In the genomic region with DNA sequence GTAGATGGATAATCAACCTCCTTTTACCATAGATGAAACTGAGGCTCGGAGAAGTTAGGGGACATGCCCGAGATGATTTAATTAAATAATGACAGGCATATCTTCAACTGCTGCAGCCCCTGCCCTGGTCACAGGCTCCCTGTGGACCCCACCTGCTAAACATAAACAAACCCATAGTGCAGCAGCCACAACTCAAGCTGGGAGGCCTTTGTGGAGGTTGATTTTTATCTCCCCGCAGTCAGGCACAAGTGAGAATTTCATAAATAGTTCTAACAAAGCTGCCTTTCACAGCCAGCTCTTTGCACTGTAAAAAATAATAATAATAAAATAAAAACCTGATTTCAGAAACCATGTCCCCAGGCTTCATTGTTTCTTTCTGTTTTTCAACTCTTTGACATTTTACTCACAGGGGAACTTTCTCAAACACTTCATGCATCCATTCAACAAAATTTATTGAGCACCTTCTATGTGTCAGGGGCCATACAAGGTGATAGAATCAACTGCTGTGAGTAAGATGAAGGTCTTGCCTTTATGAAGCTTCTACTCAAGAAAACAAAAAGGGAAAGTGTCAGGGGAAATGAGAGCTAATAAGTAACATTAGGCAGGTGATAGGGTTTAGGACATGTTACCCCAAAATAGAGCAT, we compare ENCODE assay signal across 20 cellular contexts.
DNase-seq lines count a peak whose midpoint lies in the region; ATAC-seq and TF ChIP-seq lines count a peak whose summit lies in the region.
"Had no signal": no experiment of that assay in that cellular context is flagged by ENCODE, and none has a peak within 500 bp of the region (broad histone marks: within the 10 kb centered on the region; RNA-seq: fewer than 3 reads in every experiment).

No MANE protein-coding gene starts in this region.

- no peaks in the 10 kb centered on the region for H3K36me3 ChIP-seq in Loucy (ENCODE audit: insufficient read depth, low read length)

- no peak overlapping the region for H2AFZ ChIP-seq in Loucy (ENCODE audit: low read length)

- no peak for TF ChIP-seq CTCF in Loucy (conservative IDR thresholded peaks at IDR 0.05; ENCODE audit: low read length)

- DNase-seq in NCI-H146 (lab: John Stamatoyannopoulos, UW), result peak; percentile 25
- DNase-seq in NCI-H146 treated with DMSO at 0.1 percent for 48 hours (lab: John Stamatoyannopoulos, UW; ENCODE audit: unreplicated experiment), result no peak
- peak; percentile 14 for DNase-seq in SK-N-DZ (ENCODE audit: low spot score)
- DNase-seq in DMS114 treated with DMSO at 0.1 percent for 48 hours (lab: John Stamatoyannopoulos, UW; ENCODE audit: unreplicated experiment), result no peak
- DNase-seq in COLO668 (lab: John Stamatoyannopoulos, UW; ENCODE audit: unreplicated experiment), result no peak
- DNase-seq: Calu3, GM23248, KBM-7, NCI-H1436, NCI-H2081, NCI-H2171 treated with DMSO at 0.1 percent for 48 hours, NCI-H446 treated with DMSO at 0.1 percent for 48 hours, NCI-H774, PC-3, RPMI8226, SIG-M5 had no signal

- no peaks in the 10 kb centered on the region for H4K20me1 ChIP-seq in Loucy (ENCODE audit: insufficient read depth, low read length, poor library complexity, severe bottlenecking)

- no peaks in the 10 kb centered on the region for H3F3A ChIP-seq in Loucy (ENCODE audit: low read depth)

- H3K79me2 ChIP-seq in Loucy (ENCODE audit: insufficient read depth, low read length), result no peaks in the 10 kb centered on the region

- H3K9ac ChIP-seq in Loucy (ENCODE audit: low read depth, low read length, poor library complexity, severe bottlenecking), result no peak overlapping the region
- H3K9ac ChIP-seq: GM23248 had no signal

- no peaks in the 10 kb centered on the region for H3K27me3 ChIP-seq in Loucy (ENCODE audit: insufficient read depth, low read length, poor library complexity, severe bottlenecking)

- H3K9me3 ChIP-seq in Loucy (ENCODE audit: insufficient read depth, low read depth, low read length), result no peaks in the 10 kb centered on the region

- no peaks in the 10 kb centered on the region for H3K9me2 ChIP-seq in Loucy (replicated peaks; ENCODE audit: low read depth, low read length)

- H3K4me2 ChIP-seq in Loucy (ENCODE audit: low read depth, low read length, poor library complexity, severe bottlenecking), result peak overlapping the region; percentile 55

- H3K4me3 ChIP-seq in Loucy (ENCODE audit: low read length, poor library complexity, severe bottlenecking), result no peak overlapping the region

- no peak for ATAC-seq in GM21447 (IDR thresholded peaks at IDR 0.05; ENCODE audit: unreplicated experiment)
- no peak for ATAC-seq in HG03460 (IDR thresholded peaks at IDR 0.05; ENCODE audit: unreplicated experiment)
- ATAC-seq: HCT116, PC-3 had no signal

- H3K4me1 ChIP-seq in Loucy (ENCODE audit: insufficient read depth, low read length, poor library complexity, severe bottlenecking), result peaks cover 22% of the 10 kb centered on the region

Comparison
In these comparisons a context has a peak if more than half of its experiments do, and no peak if none do; other contexts are left out.
1. DNase-seq: peak in NCI-H146 (single experiment) and SK-N-DZ (single experiment); none in NCI-H146 treated with DMSO at 0.1 percent for 48 hours (single experiment), DMS114 treated with DMSO at 0.1 percent for 48 hours (single experiment) and COLO668 (single experiment).